8 cellular contexts compared by ENCODE assay signal in genomic region chr13:47592256-47592655, GRCh38.
"Had no signal": no experiment of that assay in that cellular context is flagged by ENCODE, and none has a peak within 500 bp of the region (broad histone marks: within the 10 kb centered on the region; RNA-seq: fewer than 3 reads in every experiment).

No MANE protein-coding gene starts in this region.

- H3K4me3 ChIP-seq: GM23248, HAP-1, K562 had no signal

- H3K4me3 Mint-ChIP-seq: HFFc6 had no signal

- H3K4me1 ChIP-seq: HAP-1 had no signal

- H3K9me3 ChIP-seq: HAP-1 had no signal

- H3K36me3 ChIP-seq: HAP-1 had no signal

- H3K27ac ChIP-seq: GM23248 had no signal

- ATAC-seq: HCT116, K562 had no signal

- H3K27ac Mint-ChIP-seq: HFFc6 had no signal

- DNase-seq: GM23248, GOT3, H7, HFFc6, IMR-90 had no signal
